ENCODE assay signal across 28 cellular contexts in genomic region chr6:137678451-137678850, GRCh38.
DNase-seq lines count a peak whose midpoint lies in the region; ATAC-seq and TF ChIP-seq lines count a peak whose summit lies in the region.
"Had no signal": no experiment of that assay in that cellular context is flagged by ENCODE, and none has a peak within 500 bp of the region (broad histone marks: within the 10 kb centered on the region; RNA-seq: fewer than 3 reads in every experiment).

No MANE protein-coding gene starts in this region.

- H3K4me3 Mint-ChIP-seq in activated T-cell treated with anti-CD3 and anti-CD28 coated beads, Interleukin-2, amount 50 U/mL, for 24 hours = peak overlapping the region; percentile 26
- H3K4me3 Mint-ChIP-seq in CD14-positive monocyte = no peak overlapping the region
- no peak overlapping the region for H3K4me3 Mint-ChIP-seq in stimulated activated memory B cell treated with anti-CD40 and anti-IgM and Interleukin-4, amounts not matched to agents 10 μg/mL and 1 μg/mL and 100 μg/mL, for 72 hours

- peaks cover 8% of the 10 kb centered on the region for H3K9me3 Mint-ChIP-seq in activated T-cell treated with anti-CD3 and anti-CD28 coated beads, Interleukin-2, amount 50 U/mL, for 24 hours
- no peaks in the 10 kb centered on the region for H3K9me3 Mint-ChIP-seq in CD14-positive monocyte
- H3K9me3 Mint-ChIP-seq in activated naive CD4-positive, alpha-beta T cell treated with anti-CD3 and anti-CD28 coated beads, Interleukin-2, amount 50 U/mL, for 72 hours = peaks cover 0 to 9% of the 10 kb centered on the region in 2 donors
- H3K9me3 Mint-ChIP-seq in stimulated activated memory B cell treated with anti-CD40 and anti-IgM and Interleukin-4, amounts not matched to agents 10 μg/mL and 1 μg/mL and 100 μg/mL, for 72 hours = no peaks in the 10 kb centered on the region

- intact Hi-C loops in CD14-positive monocyte (cut with micrococcal nuclease) = no loop called here

- TF ChIP-seq CTCF in CD14-positive monocyte (IDR thresholded peaks at IDR 0.05) = no peak
- no peak for TF ChIP-seq CTCF in HEK293 (tag by site-specific recombination; IDR thresholded peaks at IDR 0.05)
- no peak for TF ChIP-seq CTCF in GM13976 (IDR thresholded peaks at IDR 0.05; ENCODE audit: borderline replicate concordance, control extremely low read depth, extremely low read depth, insufficient read depth, missing control alignments)

- peak overlapping the region; percentile 90 for H3K27ac Mint-ChIP-seq in activated T-cell treated with anti-CD3 and anti-CD28 coated beads, Interleukin-2, amount 50 U/mL, for 24 hours
- peak overlapping the region in 5 of 7 donors; percentile 14 to 74 (median 17) for H3K27ac Mint-ChIP-seq in CD14-positive monocyte
- peak overlapping the region; percentile 2 to 92 for H3K27ac Mint-ChIP-seq in activated naive CD4-positive, alpha-beta T cell treated with anti-CD3 and anti-CD28 coated beads, Interleukin-2, amount 50 U/mL, for 72 hours
- H3K27ac Mint-ChIP-seq in stimulated activated memory B cell treated with anti-CD40 and anti-IgM and Interleukin-4, amounts not matched to agents 10 μg/mL and 1 μg/mL and 100 μg/mL, for 72 hours = no peak overlapping the region

- ATAC-seq in activated naive CD4-positive, alpha-beta T cell treated with anti-CD3 and anti-CD28 coated beads, Interleukin-2, amount 50 U/mL, for 72 hours = peak; percentile 84 to 90
- ATAC-seq in stimulated activated memory B cell treated with anti-CD40 and anti-IgM and Interleukin-4, amounts not matched to agents 10 μg/mL and 1 μg/mL and 100 μg/mL, for 72 hours = no peak
- ATAC-seq: left ventricle myocardium superior, sciatic nerve had no signal

- no peaks in the 10 kb centered on the region for H3K36me3 Mint-ChIP-seq in activated T-cell treated with anti-CD3 and anti-CD28 coated beads, Interleukin-2, amount 50 U/mL, for 24 hours (ENCODE audit: low read depth)
- H3K36me3 Mint-ChIP-seq in CD14-positive monocyte = no peaks in the 10 kb centered on the region
- peaks cover 0 to 5% of the 10 kb centered on the region in 2 donors for H3K36me3 Mint-ChIP-seq in activated naive CD4-positive, alpha-beta T cell treated with anti-CD3 and anti-CD28 coated beads, Interleukin-2, amount 50 U/mL, for 72 hours
- no peaks in the 10 kb centered on the region for H3K36me3 Mint-ChIP-seq in stimulated activated memory B cell treated with anti-CD40 and anti-IgM and Interleukin-4, amounts not matched to agents 10 μg/mL and 1 μg/mL and 100 μg/mL, for 72 hours

- no peaks in the 10 kb centered on the region for H3K36me3 ChIP-seq in HEK293 (ENCODE audit: control insufficient read depth in 2 of 2, insufficient read depth in 1 of 2, low read length in 2 of 2)
- H3K36me3 ChIP-seq: BLaER1, HAP-1, prostate gland, suprapubic skin, upper lobe of right lung, WERI-Rb-1 had no signal

- no peaks in the 10 kb centered on the region for H3K4me1 ChIP-seq in HEK293 (ENCODE audit: control insufficient read depth, insufficient read depth, low read length)
- H3K4me1 ChIP-seq: BLaER1, Caco-2, prostate gland, suprapubic skin, upper lobe of right lung had no signal

- no peak overlapping the region for H3K4me3 ChIP-seq in HEK293 (ENCODE audit: low read depth, low read length)
- H3K4me3 ChIP-seq: BLaER1, HAP-1, prostate gland, suprapubic skin, upper lobe of right lung had no signal

- POLR2A ChIA-PET in HEK293 (lab: Yijun Ruan, JAX) = no interaction called here

- no peak for DNase-seq in activated T-cell treated with anti-CD3 and anti-CD28 coated beads, Interleukin-2, amount 50 U/mL, for 24 hours
- no peak for DNase-seq in activated T-cell treated with anti-CD3 and anti-CD28 coated beads, Interleukin-2, amount 50 U/mL, for 1 hour
- DNase-seq in CD14-positive monocyte (ENCODE audit: low spot score) = no peak
- peak in 1 of 2 donors; percentile 33 for DNase-seq in activated naive CD4-positive, alpha-beta T cell treated with anti-CD3 and anti-CD28 coated beads, Interleukin-2, amount 50 U/mL, for 72 hours (ENCODE audit: low spot score in 2 of 2)
- no peak for DNase-seq in GM13976 (ENCODE audit: low spot score)
- DNase-seq in C1 segment of cervical spinal cord (lab: John Stamatoyannopoulos, UW) = no peak
- DNase-seq: activated effector memory CD4-positive, alpha-beta T cell treated with Interleukin-2 at 50 U/mL for 16 hours; Caco-2; effector CD8-positive, alpha-beta T cell; glutamatergic neuron; left ventricle myocardium superior; NCI-H1092 treated with DMSO at 0.1 percent for 48 hours; NCI-H187; NCI-H526; nucleus accumbens; SHP77; stimulated activated CD8-positive, alpha-beta memory T cell treated with anti-CD3 and anti-CD28 coated beads, Interleukin-4, amount 100 ng/mL, for 48 hours; T-helper 9 cell; upper lobe of right lung; WERI-Rb-1 had no signal

- peaks cover 33% of the 10 kb centered on the region for H3K27me3 Mint-ChIP-seq in activated T-cell treated with anti-CD3 and anti-CD28 coated beads, Interleukin-2, amount 50 U/mL, for 24 hours
- H3K27me3 Mint-ChIP-seq in CD14-positive monocyte (ENCODE audit: low read depth in 3 of 3) = peaks cover 0 to 5% (median 2%) of the 10 kb centered on the region in 3 donors
- H3K27me3 Mint-ChIP-seq in stimulated activated memory B cell treated with anti-CD40 and anti-IgM and Interleukin-4, amounts not matched to agents 10 μg/mL and 1 μg/mL and 100 μg/mL, for 72 hours = peaks cover 12% of the 10 kb centered on the region

- H3K27ac ChIP-seq in HEK293 (ENCODE audit: extremely low read depth, low read depth, low read length) = no peak overlapping the region
- H3K27ac ChIP-seq: BLaER1, epithelial cell of prostate, prostate gland, suprapubic skin, upper lobe of right lung, WERI-Rb-1 had no signal

- peaks cover 61% of the 10 kb centered on the region for H3K4me1 Mint-ChIP-seq in activated T-cell treated with anti-CD3 and anti-CD28 coated beads, Interleukin-2, amount 50 U/mL, for 24 hours (ENCODE audit: low read depth)
- peaks cover 34% of the 10 kb centered on the region for H3K4me1 Mint-ChIP-seq in CD14-positive monocyte
- H3K4me1 Mint-ChIP-seq in stimulated activated memory B cell treated with anti-CD40 and anti-IgM and Interleukin-4, amounts not matched to agents 10 μg/mL and 1 μg/mL and 100 μg/mL, for 72 hours = peaks cover 15% of the 10 kb centered on the region

- CTCF ChIA-PET in HEK293 (lab: Yijun Ruan, JAX) = interaction anchor here (0.8 kb wide), 1 partner anchor 18 kb away, joined by 3 read pairs; no protein-coding TSS in a partner anchor

- in situ Hi-C loops in GM13976 (cut with MboI; ENCODE audit: low sequenced_read_pairs, unreplicated experiment) = no loop called here

- no peaks in the 10 kb centered on the region for H3K9me3 ChIP-seq in HEK293 (ENCODE audit: control insufficient read depth, insufficient read depth, low read depth, low read length)
- H3K9me3 ChIP-seq: Caco-2, HAP-1, prostate gland, suprapubic skin, upper lobe of right lung had no signal

TF ChIP-seq in HEK293, 187 proteins besides CTCF, POLR2A, EP300 and RAD21:
- TF ChIP-seq ZNF473 (tag by site-specific recombination; IDR thresholded peaks at IDR 0.05) (no peak), SETDB1 (IDR thresholded peaks at IDR 0.05; ENCODE audit: insufficient read length, low read length) (peak; percentile 69), MYNN (tag by site-specific recombination; IDR thresholded peaks at IDR 0.05; ENCODE audit: borderline replicate concordance) (no peak)
